19 cellular contexts compared by ENCODE assay signal in the genomic region with DNA sequence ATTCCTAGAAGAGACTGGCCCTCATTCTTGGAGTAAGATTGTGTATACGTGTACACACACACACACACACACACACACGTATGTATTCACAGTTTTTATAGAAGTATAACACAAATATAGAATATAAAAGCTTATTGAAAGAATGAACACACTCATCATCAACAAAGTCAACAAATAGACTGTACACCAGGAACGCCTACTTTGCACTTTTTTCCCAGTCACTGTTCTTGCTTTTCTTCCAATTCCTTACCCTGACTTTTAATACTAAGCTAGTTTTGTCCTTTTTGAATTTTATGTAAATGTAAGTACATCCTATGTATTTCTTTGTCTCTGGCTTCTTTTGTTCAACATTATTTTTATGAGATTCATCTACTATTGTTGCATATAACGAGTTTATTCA.
DNase-seq lines count a peak whose midpoint lies in the region; ATAC-seq, FAIRE-seq and TF ChIP-seq lines count a peak whose summit lies in the region.
"Had no signal": no experiment of that assay in that cellular context is flagged by ENCODE, and none has a peak within 500 bp of the region (broad histone marks: within the 10 kb centered on the region; RNA-seq: fewer than 3 reads in every experiment).

No MANE protein-coding gene starts in this region.

- no peaks in the 10 kb centered on the region for H3K79me2 ChIP-seq in HepG2 (ENCODE audit: insufficient read depth, low read length)

- TF ChIP-seq EP300 in HepG2 (IDR thresholded peaks at IDR 0.05; ENCODE audit: low read depth in 2 of 2, low read length in 2 of 2) (no peak), HepG2 (CRISPR knock-in tag; IDR thresholded peaks at IDR 0.05; ENCODE audit: borderline replicate concordance) (no peak)

- POLR2A ChIA-PET in HepG2 (lab: Yijun Ruan, JAX) = no interaction called here

- TF ChIP-seq CTCF in HepG2 (CRISPR knock-in tag; IDR thresholded peaks at IDR 0.05) (no peak), right lobe of liver (IDR thresholded peaks at IDR 0.05) (no peak), D721Med (IDR thresholded peaks at IDR 0.05; ENCODE audit: insufficient read depth, missing control alignments) (no peak)

- in situ Hi-C loops in HepG2 (cut with HindIII; ENCODE audit: extremely low pct_ligation_motif_present, low pct_unique_long_range_greater_than_20kb) = loop anchor here (25.0 kb wide), 1 partner anchor 500 kb away; no protein-coding TSS in a partner anchor

- H3K36me3 ChIP-seq in HepG2 (replicated peaks in 1 of 2; ENCODE audit: control insufficient read depth in 1 of 2, insufficient read depth in 2 of 2, low read length in 2 of 2) (no peaks in the 10 kb centered on the region), right lobe of liver (no peaks in the 10 kb centered on the region)
- H3K36me3 ChIP-seq: BLaER1 treated with 17β-estradiol and CSF1 and Interleukin-3, amounts not matched to agents 10 nM and 100 nM had no signal

- FAIRE-seq in HepG2 (lab: Jason Lieb, UNC) (no peak), D721Med (lab: Jason Lieb, UNC) (peak; percentile 48), frontal cortex (lab: Jason Lieb, UNC) (peak; percentile 3)
- FAIRE-seq: GM12891 had no signal

- BruUV-seq in HepG2 (replicated peaks; lab: Mats Ljungman, UMichigan) = no TSS peak

- H3K4me3 ChIP-seq in HepG2 (replicated peaks in 1 of 3; ENCODE audit: insufficient read depth in 1 of 3, low read depth in 2 of 3, low read length in 3 of 3) (no peak overlapping the region), right lobe of liver (no peak overlapping the region)
- H3K4me3 ChIP-seq: BLaER1 treated with 17β-estradiol and CSF1 and Interleukin-3, amounts not matched to agents 10 nM and 100 nM had no signal

- intact Hi-C loops in HepG2 (cut with micrococcal nuclease; ENCODE audit: unreplicated experiment) (loop anchor here (2.0 kb wide), 2 partner anchors 419 to 509 kb away; no protein-coding TSS in a partner anchor), right lobe of liver (cut with DNase I) (no loop called here)

- ATAC-seq in HepG2 = no peak
- no peak for ATAC-seq in right lobe of liver
- no peak for ATAC-seq in GM19023 (IDR thresholded peaks at IDR 0.05; ENCODE audit: unreplicated experiment)
- no peak for ATAC-seq in GM19455 (IDR thresholded peaks at IDR 0.05; ENCODE audit: unreplicated experiment)
- ATAC-seq: CD8-positive, alpha-beta T cell had no signal

- no peaks in the 10 kb centered on the region for H4K20me1 ChIP-seq in HepG2 (ENCODE audit: insufficient read depth, low read length)
- H4K20me1 ChIP-seq: BLaER1 treated with 17β-estradiol and CSF1 and Interleukin-3, amounts not matched to agents 10 nM and 100 nM had no signal

- CTCF ChIA-PET in HepG2 (lab: Yijun Ruan, JAX; ENCODE audit: low intra/inter-chr PET ratio, low total read pairs) = no interaction called here

- DNase-seq in HepG2 (ENCODE audit: low spot score) (no peak), right lobe of liver (no peak), D721Med (ENCODE audit: insufficient read length, low spot score) (no peak), frontal cortex (ENCODE audit: low spot score in 2 of 2) (no peak)
- DNase-seq: AML-193; Caco-2; Calu3; CD4-positive, alpha-beta T cell; CD8-positive, alpha-beta T cell; DMS 273 treated with DMSO at 0.1 percent for 48 hours; DMS153; DMS79 treated with DMSO at 0.1 percent for 48 hours; GF-D8 had no signal

- TF ChIP-seq POLR2A in HepG2 (IDR thresholded peaks at IDR 0.05; ENCODE audit: insufficient read depth in 1 of 2, low read depth in 2 of 2, low read length in 2 of 2) = no peak
- TF ChIP-seq POLR2A in right lobe of liver (IDR thresholded peaks at IDR 0.05) = no peak

- H3K9ac ChIP-seq in HepG2 (ENCODE audit: insufficient read depth, low read depth, low read length) = no peak overlapping the region
- H3K9ac ChIP-seq: BLaER1 treated with 17β-estradiol and CSF1 and Interleukin-3, amounts not matched to agents 10 nM and 100 nM had no signal

- no peak for TF ChIP-seq RAD21 in HepG2 (CRISPR knock-in tag; IDR thresholded peaks at IDR 0.05)

- H3K9me3 ChIP-seq in HepG2 (ENCODE audit: low read length) (no peaks in the 10 kb centered on the region), right lobe of liver (no peaks in the 10 kb centered on the region)
- H3K9me3 ChIP-seq: BLaER1 treated with 17β-estradiol and CSF1 and Interleukin-3, amounts not matched to agents 10 nM and 100 nM; Caco-2 had no signal

- no peak overlapping the region for H3K4me2 ChIP-seq in HepG2 (ENCODE audit: low read depth, low read length)
- H3K4me2 ChIP-seq: BLaER1 treated with 17β-estradiol and CSF1 and Interleukin-3, amounts not matched to agents 10 nM and 100 nM had no signal

- no peak overlapping the region for H3K27ac ChIP-seq in HepG2 (ENCODE audit: extremely low read length, insufficient read depth, low read length)
- H3K27ac ChIP-seq in right lobe of liver = no peak overlapping the region
- H3K27ac ChIP-seq: 22Rv1; BLaER1 treated with 17β-estradiol and CSF1 and Interleukin-3, amounts not matched to agents 10 nM and 100 nM; C4-2B had no signal

- no peaks in the 10 kb centered on the region for H3K4me1 ChIP-seq in HepG2 (ENCODE audit: insufficient read depth, low read length)
- no peaks in the 10 kb centered on the region for H3K4me1 ChIP-seq in right lobe of liver
- H3K4me1 ChIP-seq: BLaER1 treated with 17β-estradiol and CSF1 and Interleukin-3, amounts not matched to agents 10 nM and 100 nM; Caco-2 had no signal

- no peak overlapping the region for H2AFZ ChIP-seq in HepG2 (ENCODE audit: low read length)

- 91% methylated on average over 4 of the region's 4 CpGs for WGBS in HepG2 (ENCODE audit: low lambda C conversion rate)
- WGBS in right lobe of liver (ENCODE audit: insufficient coverage, low coverage, low lambda C conversion rate, missing lambda C conversion rate) = 52% methylated on average over 4 of the region's 4 CpGs

- no peaks in the 10 kb centered on the region for H3K27me3 ChIP-seq in HepG2 (ENCODE audit: control insufficient read depth in 1 of 2, insufficient read depth in 2 of 2, low read length in 2 of 2)
- no peaks in the 10 kb centered on the region for H3K27me3 ChIP-seq in right lobe of liver
- H3K27me3 ChIP-seq: BLaER1 treated with 17β-estradiol and CSF1 and Interleukin-3, amounts not matched to agents 10 nM and 100 nM had no signal

TF ChIP-seq in HepG2, 621 proteins besides CTCF, POLR2A, EP300 and RAD21:
- TF ChIP-seq HIVEP1 (CRISPR knock-in tag; IDR thresholded peaks at IDR 0.05) = no peak
- TF ChIP-seq MAFK (conservative IDR thresholded peaks at IDR 0.05 in 1 of 2, IDR thresholded peaks at IDR 0.05 in 1 of 2; ENCODE audit: low read length in 2 of 2) = peak; percentile 64 to 81; a peak in 3 of 4 replicates
- peak; percentile 73 for TF ChIP-seq MAFF (IDR thresholded peaks at IDR 0.05; ENCODE audit: low read depth, low read length)
